In genomic region chr5:169861934-169862333, GRCh38 we compare ENCODE assay signal across 17 cellular contexts.
DNase-seq lines count a peak whose midpoint lies in the region; ATAC-seq and TF ChIP-seq lines count a peak whose summit lies in the region.
"Had no signal": no experiment of that assay in that cellular context is flagged by ENCODE, and none has a peak within 500 bp of the region (broad histone marks: within the 10 kb centered on the region; RNA-seq: fewer than 3 reads in every experiment).

No MANE protein-coding gene starts in this region.

- dilution Hi-C loops in mammary epithelial cell (cut with HindIII; ENCODE audit: low sequenced_read_pairs): no loop called here

- no peak overlapping the region for H3K27ac ChIP-seq in mammary epithelial cell (ENCODE audit: insufficient read depth, low read depth, low read length)
- H3K27ac ChIP-seq in breast epithelium: no peak overlapping the region
- 0 out of 2 replicates have a peak overlapping the region, but pooled peaks have one; percentile 6 for H3K27ac ChIP-seq in PC-3 (ENCODE audit: low read length)
- H3K27ac ChIP-seq in smooth muscle cell (ENCODE audit: low read depth): peak overlapping the region; percentile 13
- H3K27ac ChIP-seq: prostate gland, testis had no signal

- in situ Hi-C loops in mammary epithelial cell (cut with MboI; ENCODE audit: low sequenced_read_pairs in 2 of 2): no loop called here

- H3K79me2 ChIP-seq in mammary epithelial cell (ENCODE audit: insufficient read depth, low read length) (no peaks in the 10 kb centered on the region), PC-3 (ENCODE audit: low read length) (no peaks in the 10 kb centered on the region), smooth muscle cell (ENCODE audit: low read depth) (no peaks in the 10 kb centered on the region)

- DNase-seq in mammary epithelial cell (peak; percentile 36), breast epithelium (ENCODE audit: low spot score in 2 of 2) (no peak), PC-3 (peak; percentile 79), fibroblast of peridontal ligament (ENCODE audit: extremely low read depth) (peak; percentile 74), smooth muscle cell (lab: John Stamatoyannopoulos, UW; ENCODE audit: unreplicated experiment) (no peak), DMS 273 (lab: John Stamatoyannopoulos, UW; ENCODE audit: unreplicated experiment) (no peak)
- DNase-seq: activated CD4-positive, alpha-beta T cell treated with anti-CD3 and anti-CD28 coated beads, Interleukin-2, amount 10 ng/mL, durations not matched to agents 24 days and 14 days; COR-L47; left cardiac atrium; NCI-H1048; SHP77; stimulated activated CD4-positive, alpha-beta T cell treated with anti-CD3 and anti-CD28 coated beads, Interleukin-15, amount 100 ng/mL, for 24 hours; testis had no signal

- H3K4me1 ChIP-seq in mammary epithelial cell (ENCODE audit: insufficient read depth, low read length) (no peaks in the 10 kb centered on the region), breast epithelium (no peaks in the 10 kb centered on the region), PC-3 (ENCODE audit: insufficient read depth, low read length) (peaks cover 12% of the 10 kb centered on the region; the same call in 1 of the 2 replicates), smooth muscle cell (ENCODE audit: low read depth) (peaks cover 6% of the 10 kb centered on the region)
- H3K4me1 ChIP-seq: prostate gland, testis had no signal

- H3F3A ChIP-seq in PC-3 (ENCODE audit: low read length, unreplicated experiment) (no peaks in the 10 kb centered on the region), smooth muscle cell (ENCODE audit: low read depth) (no peaks in the 10 kb centered on the region)

- H3K4me2 ChIP-seq in mammary epithelial cell (ENCODE audit: insufficient read depth, low read depth, low read length): no peak overlapping the region
- no peak overlapping the region for H3K4me2 ChIP-seq in PC-3 (ENCODE audit: low read length)
- H3K4me2 ChIP-seq in smooth muscle cell: no peak overlapping the region

- H3K9me3 ChIP-seq in mammary epithelial cell (replicated peaks; ENCODE audit: insufficient read depth, low read length): no peaks in the 10 kb centered on the region
- H3K9me3 ChIP-seq in breast epithelium: no peaks in the 10 kb centered on the region
- H3K9me3 ChIP-seq in PC-3 (ENCODE audit: low read length): no peaks in the 10 kb centered on the region
- H3K9me3 ChIP-seq in smooth muscle cell (replicated peaks; ENCODE audit: low read depth): no peaks in the 10 kb centered on the region
- H3K9me3 ChIP-seq: prostate gland, testis had no signal

- no peak for TF ChIP-seq POLR2A in breast epithelium (IDR thresholded peaks at IDR 0.05)

- ATAC-seq in PC-3: peak; percentile 95
- no peak for ATAC-seq in HG03097 (IDR thresholded peaks at IDR 0.05; ENCODE audit: low FRiP score, unreplicated experiment)
- ATAC-seq in GM21619 (IDR thresholded peaks at IDR 0.05; ENCODE audit: unreplicated experiment): no peak
- ATAC-seq: activated naive CD4-positive, alpha-beta T cell treated with anti-CD3 and anti-CD28 coated beads, Interleukin-2, amount 50 U/mL, for 72 hours; left cardiac atrium had no signal

- no peaks in the 10 kb centered on the region for H4K20me1 ChIP-seq in mammary epithelial cell (ENCODE audit: insufficient read depth, low read length)
- no peaks in the 10 kb centered on the region for H4K20me1 ChIP-seq in PC-3 (ENCODE audit: low read length)
- no peaks in the 10 kb centered on the region for H4K20me1 ChIP-seq in smooth muscle cell (ENCODE audit: low read depth)

- H3K9me2 ChIP-seq in PC-3 (replicated peaks; ENCODE audit: low read length): no peaks in the 10 kb centered on the region

- H3K36me3 ChIP-seq in mammary epithelial cell (ENCODE audit: insufficient read depth, low read length) (no peaks in the 10 kb centered on the region), breast epithelium (no peaks in the 10 kb centered on the region), PC-3 (ENCODE audit: low read depth, low read length) (no peaks in the 10 kb centered on the region), smooth muscle cell (ENCODE audit: low read depth) (no peaks in the 10 kb centered on the region)
- H3K36me3 ChIP-seq: prostate gland had no signal

- BruUV-seq in mammary epithelial cell (replicated peaks; lab: Mats Ljungman, UMichigan) (no TSS peak), PC-3 (replicated peaks; lab: Mats Ljungman, UMichigan) (no TSS peak)

- 93% methylated on average over 2 of the region's 2 CpGs for WGBS in mammary epithelial cell (ENCODE audit: low coverage, missing lambda C conversion rate)
- 21% methylated on average over 2 of the region's 2 CpGs for WGBS in smooth muscle cell (ENCODE audit: low lambda C conversion rate)

- H3K9ac ChIP-seq in mammary epithelial cell (ENCODE audit: insufficient read depth, low read length) (no peak overlapping the region), PC-3 (ENCODE audit: low read length) (no peak overlapping the region), smooth muscle cell (ENCODE audit: low read depth) (no peak overlapping the region)

- no peaks in the 10 kb centered on the region for H3K27me3 ChIP-seq in mammary epithelial cell (ENCODE audit: insufficient read depth, low read length)
- H3K27me3 ChIP-seq in breast epithelium: no peaks in the 10 kb centered on the region
- H3K27me3 ChIP-seq in PC-3 (ENCODE audit: low read length): no peaks in the 10 kb centered on the region
- H3K27me3 ChIP-seq in smooth muscle cell (ENCODE audit: low read depth): no peaks in the 10 kb centered on the region
- H3K27me3 ChIP-seq: testis had no signal

- POLR2A ChIA-PET in PC-3 (lab: Charles Lee; ENCODE audit: unreplicated experiment): interaction anchor here (0.5 kb wide), 1 partner anchor 15 kb away, joined by 3 read pairs; no protein-coding TSS in a partner anchor

- H3K4me3 ChIP-seq in mammary epithelial cell (replicated peaks in 1 of 3; ENCODE audit: insufficient read depth in 1 of 3, low read depth in 2 of 3, low read length in 3 of 3) (no peak overlapping the region), breast epithelium (no peak overlapping the region), PC-3 (ENCODE audit: low read length) (no peak overlapping the region), smooth muscle cell (no peak overlapping the region)
- H3K4me3 ChIP-seq: prostate gland, testis had no signal

- H2AFZ ChIP-seq in mammary epithelial cell (ENCODE audit: low read depth, low read length) (no peak overlapping the region), PC-3 (ENCODE audit: low read length) (no peak overlapping the region), smooth muscle cell (ENCODE audit: low read depth) (no peak overlapping the region)

- TF ChIP-seq CTCF in mammary epithelial cell (conservative IDR thresholded peaks at IDR 0.05 in 1 of 2, IDR thresholded peaks at IDR 0.05 in 1 of 2; ENCODE audit: extremely low read depth in 1 of 2, insufficient read depth in 1 of 2, low read depth in 1 of 2, low read length in 2 of 2): no peak
- no peak for TF ChIP-seq CTCF in breast epithelium (IDR thresholded peaks at IDR 0.05)
- TF ChIP-seq CTCF in PC-3 (conservative IDR thresholded peaks at IDR 0.05; ENCODE audit: low read depth, low read length): no peak
- no peak for TF ChIP-seq CTCF in smooth muscle cell (IDR thresholded peaks at IDR 0.05; ENCODE audit: borderline replicate concordance, insufficient read depth, poor library complexity, severe bottlenecking)

- CTCF ChIA-PET in mammary epithelial cell (lab: Charles Lee; ENCODE audit: low non-redundant PET): no interaction called here
- CTCF ChIA-PET in PC-3 (lab: Charles Lee): interaction anchor here (0.5 to 0.6 kb wide), 2 partner anchors 156 to 947 kb away, joined by 3 read pairs; no protein-coding TSS in a partner anchor

- intact Hi-C loops in mammary epithelial cell (cut with micrococcal nuclease) (no loop called here), breast epithelium (cut with DNase I; ENCODE audit: low total_unique reads) (no loop called here), PC-3 (cut with micrococcal nuclease) (no loop called here)

Comparison
In these comparisons a context has a peak if more than half of its experiments do, and no peak if none do; other contexts are left out.
1. DNase-seq: peak in mammary epithelial cell (single experiment), PC-3 (single experiment) and fibroblast of peridontal ligament (single experiment); none in breast epithelium (0 of 2), smooth muscle cell (single experiment) and DMS 273 (single experiment).
2. H3K27ac ChIP-seq: peak in PC-3 (single experiment) and smooth muscle cell (single experiment); none in mammary epithelial cell (single experiment) and breast epithelium (0 of 2).